ENCODE assay signal across 8 cellular contexts in genomic region chr2:203718087-203718486, GRCh38. TPM values are rescaled to one million over a fixed set of nuclear protein-coding genes. Genes with fewer than 3 reads are reported as not detected.
DNase-seq lines count a peak whose midpoint lies in the region; ATAC-seq and TF ChIP-seq lines count a peak whose summit lies in the region.

No MANE protein-coding gene starts in this region.

- TF ChIP-seq POLR2A in Peyer's patch (IDR thresholded peaks at IDR 0.05), result no peak

- H3K9ac ChIP-seq in duodenal mucosa (ENCODE audit: low read depth in 1 of 2, low read length in 2 of 2), result no peak overlapping the region

- H3K9me3 ChIP-seq in Peyer's patch, result no peaks in the 10 kb centered on the region
- no peaks in the 10 kb centered on the region for H3K9me3 ChIP-seq in duodenal mucosa (ENCODE audit: control insufficient read depth in 1 of 2, low read length in 2 of 2)

- H3K4me3 ChIP-seq in Peyer's patch (no peak overlapping the region), duodenal mucosa (ENCODE audit: low read depth in 1 of 2, low read length in 2 of 2) (no peak overlapping the region)

- H3K27me3 ChIP-seq in Peyer's patch (no peaks in the 10 kb centered on the region), duodenal mucosa (ENCODE audit: control insufficient read depth in 1 of 2, insufficient read depth in 2 of 2, low read length in 2 of 2) (no peaks in the 10 kb centered on the region)

- DNase-seq in Peyer's patch (peak in 2 of 3 donors; percentile 48 to 72), HuH-7.5 (ENCODE audit: low spot score) (no peak), AG08396 (ENCODE audit: low spot score) (no peak), NCI-H1048 (lab: John Stamatoyannopoulos, UW) (no peak), NCI-H146 treated with DMSO at 0.1 percent for 48 hours (lab: John Stamatoyannopoulos, UW; ENCODE audit: unreplicated experiment) (no peak)

- ATAC-seq in GM18858 (IDR thresholded peaks at IDR 0.05; ENCODE audit: unreplicated experiment) (peak; percentile 84), HG02623 (IDR thresholded peaks at IDR 0.05; ENCODE audit: unreplicated experiment) (peak; percentile 82)

- H3K27ac ChIP-seq in Peyer's patch (peak overlapping the region in 1 of 4 donors; percentile 58), duodenal mucosa (ENCODE audit: low read depth, low read length) (peak overlapping the region; percentile 8)

- no peak for TF ChIP-seq CTCF in Peyer's patch (IDR thresholded peaks at IDR 0.05)

- H3K36me3 ChIP-seq in Peyer's patch (no peaks in the 10 kb centered on the region), duodenal mucosa (ENCODE audit: control insufficient read depth in 1 of 2, insufficient read depth in 2 of 2, low read length in 2 of 2) (no peaks in the 10 kb centered on the region)

- H3K4me1 ChIP-seq in Peyer's patch (no peaks in the 10 kb centered on the region), duodenal mucosa (ENCODE audit: control insufficient read depth in 1 of 2, insufficient read depth in 2 of 2, low read length in 2 of 2) (peaks cover 8 to 18% of the 10 kb centered on the region in 2 donors)

RNA-seq across cellular contexts. Expression of gene CD28, which starts 11.6 kb away (rescaled TPM):
- total RNA-seq in Peyer's patch, result 1 to 10 TPM in 1 of 4 donors, under 1 TPM in 3; 0.53 to 5.0 (median 0.76) TPM

Comparison
In these comparisons a context has a peak if more than half of its experiments do, and no peak if none do; other contexts are left out.
1. DNase-seq: peak in Peyer's patch (2 of 3); none in HuH-7.5 (single experiment), AG08396 (single experiment), NCI-H1048 (single experiment) and NCI-H146 treated with DMSO at 0.1 percent for 48 hours (single experiment).